ENCODE assay signal across 8 cellular contexts in the genomic region with DNA sequence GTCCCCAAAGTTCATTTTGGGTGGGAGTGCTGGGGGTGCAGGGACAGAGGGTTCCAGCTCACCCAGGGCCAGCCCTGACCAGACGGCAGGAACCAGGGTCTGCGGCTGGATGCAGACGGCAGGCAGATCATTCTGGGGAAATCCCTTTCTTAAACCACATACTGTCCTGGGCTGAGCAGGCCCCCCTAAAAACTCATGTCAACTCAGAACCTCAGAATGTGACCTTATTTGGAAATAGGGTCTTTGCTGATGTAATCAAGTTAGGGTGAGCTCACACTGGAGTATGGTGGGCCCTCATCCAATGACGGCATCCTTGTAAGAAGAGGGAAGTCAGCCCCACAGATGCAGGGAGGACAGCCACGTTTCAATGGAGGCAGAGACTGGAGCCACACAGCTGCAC. TPM values are rescaled to one million over a fixed set of nuclear protein-coding genes. Genes with fewer than 3 reads are reported as not detected.
DNase-seq lines count a peak whose midpoint lies in the region; ATAC-seq, FAIRE-seq and TF ChIP-seq lines count a peak whose summit lies in the region.
"Not testable (repeated sequence)": the region's sequence is repeated elsewhere in the genome, so short reads cannot be mapped to it uniquely, and the experiment has no call there.
"Had no signal": no experiment of that assay in that cellular context is flagged by ENCODE, and none has a peak within 500 bp of the region (broad histone marks: within the 10 kb centered on the region; RNA-seq: fewer than 3 reads in every experiment).

No MANE protein-coding gene starts in this region.

- H3K9me3 Mint-ChIP-seq in CD8-positive, alpha-beta T cell; activated CD8-positive, alpha-beta memory T cell treated with anti-CD3 and anti-CD28 coated beads, Interleukin-2, amount 10 ng/mL, durations not matched to agents 7 days and 5 days (ENCODE audit: low read depth); memory B cell; naive thymus-derived CD8-positive, alpha-beta T cell; stimulated activated memory B cell treated with anti-CD40 and anti-IgM and Interleukin-4, amounts not matched to agents 10 μg/mL and 1 μg/mL and 100 μg/mL, for 72 hours: not testable (repeated sequence)

- not testable (repeated sequence) for H3K36me3 Mint-ChIP-seq in CD8-positive, alpha-beta T cell; T-helper 17 cell (ENCODE audit: low read depth); activated CD8-positive, alpha-beta memory T cell treated with anti-CD3 and anti-CD28 coated beads, Interleukin-2, amount 10 ng/mL, durations not matched to agents 7 days and 5 days; memory B cell; naive thymus-derived CD8-positive, alpha-beta T cell; stimulated activated memory B cell treated with anti-CD40 and anti-IgM and Interleukin-4, amounts not matched to agents 10 μg/mL and 1 μg/mL and 100 μg/mL, for 72 hours

- TF ChIP-seq CTCF in CD8-positive, alpha-beta T cell (IDR thresholded peaks at IDR 0.05); bronchial epithelial cell (IDR thresholded peaks at IDR 0.05; ENCODE audit: insufficient read depth, low read length, severe bottlenecking): not testable (repeated sequence)

- not testable (repeated sequence) for H3K4me3 Mint-ChIP-seq in CD8-positive, alpha-beta T cell; T-helper 17 cell; activated CD8-positive, alpha-beta memory T cell treated with anti-CD3 and anti-CD28 coated beads, Interleukin-2, amount 10 ng/mL, durations not matched to agents 7 days and 5 days; memory B cell; naive thymus-derived CD8-positive, alpha-beta T cell; stimulated activated memory B cell treated with anti-CD40 and anti-IgM and Interleukin-4, amounts not matched to agents 10 μg/mL and 1 μg/mL and 100 μg/mL, for 72 hours

- ATAC-seq in CD8-positive, alpha-beta T cell: peak; percentile 37
- peak; percentile 50 for ATAC-seq in T-helper 17 cell
- peak; percentile 13 for ATAC-seq in activated CD8-positive, alpha-beta memory T cell treated with anti-CD3 and anti-CD28 coated beads, Interleukin-2, amount 10 ng/mL, durations not matched to agents 7 days and 5 days
- ATAC-seq in memory B cell (ENCODE audit: low read depth): peak; percentile 55
- ATAC-seq in naive thymus-derived CD8-positive, alpha-beta T cell: peak; percentile 29 to 54
- peak; percentile 44 for ATAC-seq in stimulated activated memory B cell treated with anti-CD40 and anti-IgM and Interleukin-4, amounts not matched to agents 10 μg/mL and 1 μg/mL and 100 μg/mL, for 72 hours

- not testable (repeated sequence) for H3K4me3 ChIP-seq in CD8-positive, alpha-beta T cell (ENCODE audit: low read depth, low read length); bronchial epithelial cell (ENCODE audit: low read depth, low read length)

- POLR2A ChIA-PET in CD8-positive, alpha-beta T cell (lab: Charles Lee); naive thymus-derived CD8-positive, alpha-beta T cell (lab: Charles Lee): not testable (repeated sequence)

- not testable (repeated sequence) for DNase-seq in CD8-positive, alpha-beta T cell; T-helper 17 cell; activated CD8-positive, alpha-beta memory T cell treated with anti-CD3 and anti-CD28 coated beads, Interleukin-2, amount 10 ng/mL, durations not matched to agents 7 days and 5 days; bronchial epithelial cell (ENCODE audit: low read depth); memory B cell (ENCODE audit: low spot score in 2 of 2); naive thymus-derived CD8-positive, alpha-beta T cell

- not testable (repeated sequence) for H3K36me3 ChIP-seq in CD8-positive, alpha-beta T cell (ENCODE audit: insufficient read depth, low read length); bronchial epithelial cell (ENCODE audit: control insufficient read depth, insufficient read depth, low read length)

- H3K4me1 Mint-ChIP-seq in CD8-positive, alpha-beta T cell (ENCODE audit: low read depth); T-helper 17 cell; activated CD8-positive, alpha-beta memory T cell treated with anti-CD3 and anti-CD28 coated beads, Interleukin-2, amount 10 ng/mL, durations not matched to agents 7 days and 5 days; memory B cell; naive thymus-derived CD8-positive, alpha-beta T cell; stimulated activated memory B cell treated with anti-CD40 and anti-IgM and Interleukin-4, amounts not matched to agents 10 μg/mL and 1 μg/mL and 100 μg/mL, for 72 hours: not testable (repeated sequence)

- CTCF ChIA-PET in CD8-positive, alpha-beta T cell (lab: Charles Lee); activated CD8-positive, alpha-beta memory T cell treated with anti-CD3 and anti-CD28 coated beads, Interleukin-2, amount 10 ng/mL, durations not matched to agents 7 days and 5 days (lab: Charles Lee): not testable (repeated sequence)

- intact Hi-C loops in CD8-positive, alpha-beta T cell (cut with DNase I, micrococcal nuclease): not testable (repeated sequence)

- H3K27me3 ChIP-seq in CD8-positive, alpha-beta T cell (ENCODE audit: insufficient read depth, low read length); bronchial epithelial cell (ENCODE audit: control insufficient read depth, insufficient read depth, low read length): not testable (repeated sequence)

- not testable (repeated sequence) for H3K27ac Mint-ChIP-seq in CD8-positive, alpha-beta T cell; T-helper 17 cell; activated CD8-positive, alpha-beta memory T cell treated with anti-CD3 and anti-CD28 coated beads, Interleukin-2, amount 10 ng/mL, durations not matched to agents 7 days and 5 days; memory B cell; naive thymus-derived CD8-positive, alpha-beta T cell; stimulated activated memory B cell treated with anti-CD40 and anti-IgM and Interleukin-4, amounts not matched to agents 10 μg/mL and 1 μg/mL and 100 μg/mL, for 72 hours

- not testable (repeated sequence) for H3K27me3 Mint-ChIP-seq in CD8-positive, alpha-beta T cell (ENCODE audit: low read depth); T-helper 17 cell; activated CD8-positive, alpha-beta memory T cell treated with anti-CD3 and anti-CD28 coated beads, Interleukin-2, amount 10 ng/mL, durations not matched to agents 7 days and 5 days; memory B cell; naive thymus-derived CD8-positive, alpha-beta T cell; stimulated activated memory B cell treated with anti-CD40 and anti-IgM and Interleukin-4, amounts not matched to agents 10 μg/mL and 1 μg/mL and 100 μg/mL, for 72 hours

- H3K9me3 ChIP-seq in CD8-positive, alpha-beta T cell (ENCODE audit: low read length); T-helper 17 cell (ENCODE audit: control insufficient read depth, low read length, poor library complexity, severe bottlenecking): not testable (repeated sequence)

- not testable (repeated sequence) for H3K27ac ChIP-seq in CD8-positive, alpha-beta T cell (ENCODE audit: low read depth, low read length)

- peak; percentile 72 for FAIRE-seq in bronchial epithelial cell (lab: Jason Lieb, UNC)

- H3K4me1 ChIP-seq in CD8-positive, alpha-beta T cell (ENCODE audit: insufficient read depth, low read length): not testable (repeated sequence)

RNA-seq across cellular contexts. Expression of a gene that starts 27.2 kb away (rescaled TPM):
- total RNA-seq in CD8-positive, alpha-beta T cell: 100 to 1,000 TPM; 716 to 734 TPM
- 100 to 1,000 TPM; 229 to 266 TPM for total RNA-seq in T-helper 17 cell
- 1 to 10 TPM; 7.8 to 7.9 TPM for total RNA-seq in activated CD8-positive, alpha-beta memory T cell treated with anti-CD3 and anti-CD28 coated beads, Interleukin-2, amount 10 ng/mL, durations not matched to agents 7 days and 5 days
- total RNA-seq in bronchial epithelial cell: 33.2 and 46.9 TPM in 2 replicates
- 1 to 10 TPM; 5.1 to 5.5 TPM for total RNA-seq in naive thymus-derived CD8-positive, alpha-beta T cell
- 1 to 10 TPM in 1 of 3 donors, under 1 TPM in 1, not detected in 1; 0.57 to 1.4 TPM for polyA plus RNA-seq in naive thymus-derived CD8-positive, alpha-beta T cell
- polyA plus RNA-seq: CD4-positive, alpha-beta memory T cell had no signal
